ENCODE assay signal across 15 cellular contexts in the genomic region with DNA sequence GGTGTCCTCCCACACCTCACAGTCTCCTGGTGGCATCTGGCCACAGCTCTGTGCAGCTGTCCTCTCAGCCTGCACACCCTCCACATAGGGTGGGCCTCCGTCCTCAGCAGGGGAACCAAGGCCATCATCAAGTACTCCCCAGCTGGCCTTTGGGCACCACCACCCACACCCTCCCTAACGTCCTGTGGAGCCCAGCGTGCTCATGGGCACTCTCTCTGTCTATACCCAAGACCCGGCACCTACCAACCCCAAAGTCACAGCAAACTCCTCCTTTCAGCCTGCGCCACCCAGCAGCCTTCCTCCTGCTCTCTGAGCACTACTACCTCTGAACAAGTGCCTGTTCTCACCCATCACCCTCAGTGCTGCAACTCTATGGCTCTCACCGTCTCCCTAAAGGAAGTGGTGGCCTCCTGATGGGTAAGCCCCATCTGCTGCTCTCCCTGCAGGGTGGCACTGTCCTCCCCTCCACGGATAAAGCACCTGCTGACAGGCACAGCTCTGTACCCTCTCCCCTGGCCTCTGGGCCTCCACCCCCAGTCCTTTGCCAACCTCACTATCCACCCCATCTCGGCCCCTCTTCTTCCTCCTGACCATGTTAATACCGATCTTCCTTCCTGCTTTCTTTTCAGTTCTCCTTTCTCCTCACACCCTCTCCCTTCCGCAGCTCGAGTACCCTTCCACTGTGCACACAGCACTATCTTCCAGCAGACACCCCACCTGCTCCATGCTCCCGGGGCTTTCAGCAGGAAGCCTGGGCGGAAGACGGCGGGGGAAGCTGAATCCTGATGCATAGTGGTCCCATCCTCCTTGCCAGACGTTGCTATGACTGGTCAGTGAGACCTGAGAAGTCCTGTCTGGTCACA. TPM values are rescaled to one million over a fixed set of nuclear protein-coding genes. Genes with fewer than 3 reads are reported as not detected.
A peak's percentile ranks its signal among the peaks of the same experiment; 100 is the strongest.
DNase-seq lines count a peak whose midpoint lies in the region; ATAC-seq lines count a peak whose summit lies in the region.
"Had no signal": no experiment of that assay in that cellular context is flagged by ENCODE, and none has a peak within 500 bp of the region (broad histone marks: within the 10 kb centered on the region; RNA-seq: fewer than 3 reads in every experiment).

No MANE protein-coding gene starts in this region.

- peaks cover 13% of the 10 kb centered on the region for H3K36me3 Mint-ChIP-seq in T-cell
- peaks cover 5% of the 10 kb centered on the region for H3K36me3 Mint-ChIP-seq in stimulated activated effector memory CD8-positive, alpha-beta T cell treated with anti-CD3 and anti-CD28 coated beads, Interleukin-12 subunit alpha, Interleukin-12 subunit beta, amount 100 ng/mL, for 72 hours
- H3K36me3 Mint-ChIP-seq: WTC11 had no signal

- no peaks in the 10 kb centered on the region for H3K9me3 Mint-ChIP-seq in T-cell
- H3K9me3 Mint-ChIP-seq in stimulated activated effector memory CD8-positive, alpha-beta T cell treated with anti-CD3 and anti-CD28 coated beads, Interleukin-12 subunit alpha, Interleukin-12 subunit beta, amount 100 ng/mL, for 72 hours, result no peaks in the 10 kb centered on the region
- H3K9me3 Mint-ChIP-seq: activated T-helper 2 cell treated with anti-CD3 and anti-CD28 coated beads, Interferon-gamma antibody, Interleukin-2, Interleukin-4, amounts not matched to agents 10 μg/mL and 5 μg/mL and 100 μg/mL, durations not matched to agents 14 hours and 24 hours and 36 hours; WTC11 had no signal

- peaks cover 18 to 20% (median 19%) of the 10 kb centered on the region in 3 donors for H3K4me1 Mint-ChIP-seq in T-cell
- peaks cover 27% of the 10 kb centered on the region for H3K4me1 Mint-ChIP-seq in stimulated activated effector memory CD8-positive, alpha-beta T cell treated with anti-CD3 and anti-CD28 coated beads, Interleukin-12 subunit alpha, Interleukin-12 subunit beta, amount 100 ng/mL, for 72 hours
- H3K4me1 Mint-ChIP-seq: WTC11 had no signal

- H3K4me3 Mint-ChIP-seq in T-cell, result no peak overlapping the region
- H3K4me3 Mint-ChIP-seq in stimulated activated effector memory CD8-positive, alpha-beta T cell treated with anti-CD3 and anti-CD28 coated beads, Interleukin-12 subunit alpha, Interleukin-12 subunit beta, amount 100 ng/mL, for 72 hours, result no peak overlapping the region
- H3K4me3 Mint-ChIP-seq: WTC11 had no signal

- CTCF ChIA-PET in T-cell (lab: Charles Lee), result no interaction called here

- POLR2A ChIA-PET in T-cell (lab: Charles Lee), result no interaction called here

- H3K27me3 Mint-ChIP-seq in T-cell, result no peaks in the 10 kb centered on the region

- ATAC-seq in GM21619 (IDR thresholded peaks at IDR 0.05; ENCODE audit: unreplicated experiment) (peak; percentile 69), T-cell (replicated peaks in 1 of 4) (no peak), GM21360 (IDR thresholded peaks at IDR 0.05; ENCODE audit: unreplicated experiment) (no peak)
- ATAC-seq in stimulated activated effector memory CD8-positive, alpha-beta T cell treated with anti-CD3 and anti-CD28 coated beads, Interleukin-12 subunit alpha, Interleukin-12 subunit beta, amount 100 ng/mL, for 72 hours, result peak; percentile 39
- ATAC-seq: left cardiac atrium, Right ventricle myocardium inferior, WTC11 had no signal

- peak overlapping the region; percentile 20 to 59 for H3K27ac Mint-ChIP-seq in T-cell
- peak overlapping the region; percentile 33 for H3K27ac Mint-ChIP-seq in stimulated activated effector memory CD8-positive, alpha-beta T cell treated with anti-CD3 and anti-CD28 coated beads, Interleukin-12 subunit alpha, Interleukin-12 subunit beta, amount 100 ng/mL, for 72 hours
- H3K27ac Mint-ChIP-seq: activated T-helper 2 cell treated with anti-CD3 and anti-CD28 coated beads, Interferon-gamma antibody, Interleukin-2, Interleukin-4, amounts not matched to agents 10 μg/mL and 5 μg/mL and 100 μg/mL, durations not matched to agents 14 hours and 24 hours and 36 hours; WTC11 had no signal

- peak; percentile 46 for DNase-seq in activated CD8-positive, alpha-beta memory T cell treated with anti-CD3 and anti-CD28 coated beads for 24 hours
- no peak for DNase-seq in activated CD8-positive, alpha-beta memory T cell treated with anti-CD3 and anti-CD28 coated beads, Interleukin-2, amount 50 U/mL, for 48 hours
- DNase-seq in T-cell (no peak), NCI-H146 (lab: John Stamatoyannopoulos, UW) (no peak), NCI-H2107 (lab: John Stamatoyannopoulos, UW) (no peak)
- peak in 1 of 2 donors; percentile 42 for DNase-seq in stimulated activated effector memory CD8-positive, alpha-beta T cell treated with anti-CD3 and anti-CD28 coated beads, Interleukin-12 subunit alpha, Interleukin-12 subunit beta, amount 100 ng/mL, for 72 hours (ENCODE audit: low spot score in 2 of 2)
- DNase-seq: glutamatergic neuron, left cardiac atrium, NCI-H1048, NCI-H524 had no signal

RNA-seq across cellular contexts. Expression of a gene that starts 31.5 kb away (rescaled TPM):
- total RNA-seq in T-cell, result 10 to 100 TPM; 24.8 to 38.6 (median 34.5) TPM

Comparison
In these comparisons a context has a peak if more than half of its experiments do, and no peak if none do; other contexts are left out.
1. ATAC-seq: peak in GM21619 (single experiment) and stimulated activated effector memory CD8-positive, alpha-beta T cell treated with anti-CD3 and anti-CD28 coated beads, Interleukin-12 subunit alpha, Interleukin-12 subunit beta, amount 100 ng/mL, for 72 hours (single experiment); none in T-cell (0 of 4) and GM21360 (single experiment).